ENCODE assay signal across 14 cellular contexts in the genomic region with DNA sequence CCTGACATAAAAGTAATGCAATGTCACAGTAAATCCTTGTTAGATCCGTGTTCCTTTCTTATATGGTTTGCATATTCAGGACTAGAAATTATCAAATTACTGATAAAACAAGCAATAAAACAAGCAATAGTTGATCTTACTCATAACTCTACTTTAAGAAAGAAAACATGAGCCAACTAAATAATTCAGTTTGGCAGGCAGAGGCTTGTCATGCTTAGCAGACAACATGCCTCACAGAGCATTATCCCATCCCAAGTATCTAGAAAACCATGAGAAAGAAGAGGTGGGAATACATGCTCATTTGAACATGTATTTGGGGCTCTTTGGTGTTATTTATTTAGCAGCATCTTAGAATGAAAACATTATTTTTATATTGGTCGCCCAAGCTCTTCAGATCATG.
A peak's percentile ranks its signal among the peaks of the same experiment; 100 is the strongest.
DNase-seq lines count a peak whose midpoint lies in the region; ATAC-seq and TF ChIP-seq lines count a peak whose summit lies in the region.
"Had no signal": no experiment of that assay in that cellular context is flagged by ENCODE, and none has a peak within 500 bp of the region (broad histone marks: within the 10 kb centered on the region; RNA-seq: fewer than 3 reads in every experiment).

No MANE protein-coding gene starts in this region.

- H3K9me2 ChIP-seq in SK-N-SH = no peaks in the 10 kb centered on the region

- POLR2A ChIA-PET in SK-N-SH (lab: Yijun Ruan, JAX) = no interaction called here

- no peaks in the 10 kb centered on the region for H3K79me2 ChIP-seq in SK-N-SH (ENCODE audit: insufficient read depth)

- no peak for TF ChIP-seq EP300 in SK-N-SH (IDR thresholded peaks at IDR 0.05; ENCODE audit: borderline replicate concordance in 1 of 2, low read depth in 1 of 2, low read length in 1 of 2)

- H3K4me1 ChIP-seq in left ventricle myocardium inferior (peaks cover 42% of the 10 kb centered on the region), heart left ventricle (peaks cover 0 to 49% (median 13%) of the 10 kb centered on the region in 12 donors), liver (ENCODE audit: control insufficient read depth in 4 of 4, insufficient read depth in 4 of 4, low read length in 3 of 4) (peaks cover 1 to 41% (median 16%) of the 10 kb centered on the region in 4 donors), Peyer's patch (peaks cover 0 to 3% (median 0%) of the 10 kb centered on the region in 4 donors), SK-N-SH (ENCODE audit: control insufficient read depth in 1 of 2, insufficient read depth in 2 of 2, low read depth in 1 of 2, low read length in 1 of 2) (peaks cover 0 to 5% of the 10 kb centered on the region in 2 experiments; a peak in 2 of 4 replicates)
- H3K4me1 ChIP-seq: BLaER1 treated with 17β-estradiol and CSF1 and Interleukin-3, amounts not matched to agents 10 nM and 100 nM; HAP-1 had no signal

- no peak for ATAC-seq in heart left ventricle

- WGBS in heart left ventricle, 4 donors = 84 to 92% (median 87%) methylated on average over 2 of the region's 2 CpGs
- WGBS in liver = 45% methylated on average over 2 of the region's 2 CpGs
- WGBS in SK-N-SH (ENCODE audit: low lambda C conversion rate) = 47% methylated on average over 2 of the region's 2 CpGs

- H2AFZ ChIP-seq in SK-N-SH (ENCODE audit: low read depth) = no peak overlapping the region

- no peak overlapping the region for H3K4me3 ChIP-seq in left ventricle myocardium inferior
- no peak overlapping the region for H3K4me3 ChIP-seq in heart left ventricle
- H3K4me3 ChIP-seq in epithelial cell of esophagus (ENCODE audit: low read length) = no peak overlapping the region
- H3K4me3 ChIP-seq in liver (ENCODE audit: low read depth in 1 of 3, low read length in 3 of 3) = no peak overlapping the region
- H3K4me3 ChIP-seq in Peyer's patch = no peak overlapping the region
- H3K4me3 ChIP-seq in SK-N-SH (ENCODE audit: low read depth in 2 of 2, low read length in 1 of 2) = no peak overlapping the region
- H3K4me3 ChIP-seq: BLaER1 treated with 17β-estradiol and CSF1 and Interleukin-3, amounts not matched to agents 10 nM and 100 nM; HAP-1 had no signal

- no peaks in the 10 kb centered on the region for H4K20me1 ChIP-seq in SK-N-SH (ENCODE audit: insufficient read depth)
- H4K20me1 ChIP-seq: BLaER1 treated with 17β-estradiol and CSF1 and Interleukin-3, amounts not matched to agents 10 nM and 100 nM had no signal

- no peak overlapping the region for H3K4me2 ChIP-seq in SK-N-SH
- H3K4me2 ChIP-seq: BLaER1 treated with 17β-estradiol and CSF1 and Interleukin-3, amounts not matched to agents 10 nM and 100 nM had no signal

- H3K36me3 ChIP-seq in left ventricle myocardium inferior (no peaks in the 10 kb centered on the region), heart left ventricle (no peaks in the 10 kb centered on the region), liver (ENCODE audit: control insufficient read depth in 4 of 4, insufficient read depth in 3 of 4, low read depth in 1 of 4, low read length in 3 of 4) (no peaks in the 10 kb centered on the region), Peyer's patch (no peaks in the 10 kb centered on the region), SK-N-SH (replicated peaks in 1 of 2; ENCODE audit: control insufficient read depth in 1 of 2, insufficient read depth in 2 of 2, low read length in 1 of 2) (no peaks in the 10 kb centered on the region)
- H3K36me3 ChIP-seq: BLaER1 treated with 17β-estradiol and CSF1 and Interleukin-3, amounts not matched to agents 10 nM and 100 nM; HAP-1 had no signal

- H3K9me3 ChIP-seq in left ventricle myocardium inferior (replicated peaks) = no peaks in the 10 kb centered on the region
- no peaks in the 10 kb centered on the region for H3K9me3 ChIP-seq in heart left ventricle
- no peaks in the 10 kb centered on the region for H3K9me3 ChIP-seq in liver (ENCODE audit: control insufficient read depth in 4 of 4, low read length in 3 of 4)
- H3K9me3 ChIP-seq in Peyer's patch = no peaks in the 10 kb centered on the region
- no peaks in the 10 kb centered on the region for H3K9me3 ChIP-seq in SK-N-SH
- H3K9me3 ChIP-seq: BLaER1 treated with 17β-estradiol and CSF1 and Interleukin-3, amounts not matched to agents 10 nM and 100 nM; HAP-1 had no signal

- DNase-seq in left ventricle myocardium inferior (no peak), heart left ventricle (no peak), epithelial cell of esophagus (ENCODE audit: low read depth) (peak; percentile 69), Peyer's patch (no peak), SK-N-SH (no peak)
- no peak for DNase-seq in activated CD4-positive, alpha-beta T cell treated with anti-CD3 and anti-CD28 coated beads for 48 hours
- DNase-seq: ACHN; Calu3; CD4-positive, CD25-positive, alpha-beta regulatory T cell; DMS 273 treated with DMSO at 0.1 percent for 48 hours had no signal

- TF ChIP-seq CTCF in left ventricle myocardium inferior (IDR thresholded peaks at IDR 0.05; ENCODE audit: borderline replicate concordance) (no peak), heart left ventricle (IDR thresholded peaks at IDR 0.05) (no peak), epithelial cell of esophagus (IDR thresholded peaks at IDR 0.05; ENCODE audit: insufficient read depth, low read depth, low read length, missing control alignments) (no peak), liver (IDR thresholded peaks at IDR 0.05; ENCODE audit: low read depth, low read length, missing input control) (no peak), Peyer's patch (IDR thresholded peaks at IDR 0.05) (no peak), SK-N-SH (IDR thresholded peaks at IDR 0.05) (no peak)

- H3K27ac ChIP-seq in left ventricle myocardium inferior (replicated peaks) (peak overlapping the region; percentile 31), heart left ventricle (peak overlapping the region in 2 of 12 donors; percentile 17 to 36), liver (ENCODE audit: low read depth in 1 of 2, low read length in 2 of 2) (peak overlapping the region; percentile 96 to 98), Peyer's patch (peak overlapping the region in 1 of 4 donors; percentile 1), SK-N-SH (ENCODE audit: low read depth in 2 of 2, low read length in 1 of 2) (no peak overlapping the region)
- H3K27ac ChIP-seq: BLaER1 treated with 17β-estradiol and CSF1 and Interleukin-3, amounts not matched to agents 10 nM and 100 nM; HL-60 had no signal

- TF ChIP-seq RAD21 in liver (IDR thresholded peaks at IDR 0.05) (no peak), SK-N-SH (IDR thresholded peaks at IDR 0.05; ENCODE audit: low read length) (no peak)

- no peaks in the 10 kb centered on the region for H3K27me3 ChIP-seq in left ventricle myocardium inferior (ENCODE audit: low read depth)
- no peaks in the 10 kb centered on the region for H3K27me3 ChIP-seq in heart left ventricle
- H3K27me3 ChIP-seq in liver (ENCODE audit: control insufficient read depth in 4 of 4, insufficient read depth in 4 of 4, low read length in 3 of 4) = no peaks in the 10 kb centered on the region
- no peaks in the 10 kb centered on the region for H3K27me3 ChIP-seq in Peyer's patch
- H3K27me3 ChIP-seq in SK-N-SH (ENCODE audit: insufficient read depth) = no peaks in the 10 kb centered on the region
- H3K27me3 ChIP-seq: BLaER1 treated with 17β-estradiol and CSF1 and Interleukin-3, amounts not matched to agents 10 nM and 100 nM had no signal

- TF ChIP-seq POLR2A in heart left ventricle (IDR thresholded peaks at IDR 0.05) (no peak), Peyer's patch (IDR thresholded peaks at IDR 0.05) (no peak)

- CTCF ChIA-PET in SK-N-SH (lab: Yijun Ruan, JAX) = no interaction called here

- intact Hi-C loops in left ventricle myocardium inferior (cut with micrococcal nuclease) (no loop called here), heart left ventricle (cut with DNase I) (no loop called here)

- peak overlapping the region in 1 of 2 donors; percentile 64 for H3K9ac ChIP-seq in liver (ENCODE audit: low read depth in 1 of 2, low read length in 2 of 2)
- no peak overlapping the region for H3K9ac ChIP-seq in SK-N-SH
- H3K9ac ChIP-seq: BLaER1 treated with 17β-estradiol and CSF1 and Interleukin-3, amounts not matched to agents 10 nM and 100 nM had no signal

- H3F3A ChIP-seq in SK-N-SH (replicated peaks; ENCODE audit: insufficient read depth) = no peaks in the 10 kb centered on the region

TF ChIP-seq in liver, 16 proteins besides CTCF, POLR2A, EP300 and RAD21:
- TF ChIP-seq, protein P1, sequence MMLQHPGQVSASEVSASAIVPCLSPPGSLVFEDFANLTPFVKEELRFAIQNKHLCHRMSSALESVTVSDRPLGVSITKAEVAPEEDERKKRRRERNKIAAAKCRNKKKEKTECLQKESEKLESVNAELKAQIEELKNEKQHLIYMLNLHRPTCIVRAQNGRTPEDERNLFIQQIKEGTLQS (IDR thresholded peaks at IDR 0.05) = no peak
- no peak for TF ChIP-seq TAF1 (conservative IDR thresholded peaks at IDR 0.05)

TF ChIP-seq in SK-N-SH, 30 proteins besides CTCF, POLR2A, EP300 and RAD21:
- TF ChIP-seq JUND (IDR thresholded peaks at IDR 0.05) (no peak), FOXJ3 (CRISPR knock-in tag; IDR thresholded peaks at IDR 0.05) (no peak), POLR2AphosphoS5 (IDR thresholded peaks at IDR 0.05; ENCODE audit: low read depth, low read length) (no peak)

Comparison
In these comparisons a context has a peak if more than half of its experiments do, and no peak if none do; other contexts are left out.
1. H3K27ac ChIP-seq: peak in left ventricle myocardium inferior (single experiment) and liver (2 of 2); none in SK-N-SH (0 of 2).